In genomic region chr9:131019387-131020239, GRCh38 we compare ENCODE assay signal across 13 cellular contexts. TPM values are rescaled to one million over a fixed set of nuclear protein-coding genes. Genes with fewer than 3 reads are reported as not detected.
A peak's percentile ranks its signal among the peaks of the same experiment; 100 is the strongest.
DNase-seq lines count a peak whose midpoint lies in the region; ATAC-seq and TF ChIP-seq lines count a peak whose summit lies in the region.
"Had no signal": no experiment of that assay in that cellular context is flagged by ENCODE, and none has a peak within 500 bp of the region (broad histone marks: within the 10 kb centered on the region; RNA-seq: fewer than 3 reads in every experiment).

No MANE protein-coding gene starts in this region.

- H3K36me3 Mint-ChIP-seq in activated naive CD8-positive, alpha-beta T cell treated with anti-CD3 and anti-CD28 coated beads, Interleukin-2, amount 50 U/mL, for 24 hours (ENCODE audit: low read depth): no peaks in the 10 kb centered on the region

- no peaks in the 10 kb centered on the region for H3K9me2 ChIP-seq in hepatocyte (replicated peaks; ENCODE audit: insufficient read depth)

- H2AFZ ChIP-seq in hepatocyte: no peak overlapping the region

- no peaks in the 10 kb centered on the region for H3K4me1 Mint-ChIP-seq in activated naive CD8-positive, alpha-beta T cell treated with anti-CD3 and anti-CD28 coated beads, Interleukin-2, amount 50 U/mL, for 24 hours
- H3K4me1 Mint-ChIP-seq: activated B cell treated with CpG ODN at 0.5 μM for 24 hours had no signal

- DNase-seq in GM04504 (ENCODE audit: low read depth) (peak; percentile 71), RPMI7951 (ENCODE audit: low read depth) (peak; percentile 83), hepatocyte (ENCODE audit: low spot score) (peak; percentile 59), testis (peak; percentile 59), NCI-H526 treated with DMSO at 0.1 percent for 48 hours (lab: John Stamatoyannopoulos, UW) (no peak), 8988T (no peak)
- no peak for DNase-seq in activated naive CD8-positive, alpha-beta T cell treated with anti-CD3 and anti-CD28 coated beads, Interleukin-2, amount 50 U/mL, for 24 hours
- DNase-seq: activated B cell treated with CpG ODN at 0.5 μM for 24 hours; Calu3; effector memory CD8-positive, alpha-beta T cell; NCI-H510A; tibial artery had no signal

- no peak overlapping the region for H3K4me3 ChIP-seq in hepatocyte
- no peak overlapping the region for H3K4me3 ChIP-seq in testis
- H3K4me3 ChIP-seq: tibial artery had no signal

- no peaks in the 10 kb centered on the region for H3K79me2 ChIP-seq in hepatocyte

- peaks cover 10% of the 10 kb centered on the region for H3K27me3 Mint-ChIP-seq in activated naive CD8-positive, alpha-beta T cell treated with anti-CD3 and anti-CD28 coated beads, Interleukin-2, amount 50 U/mL, for 24 hours

- H3K27ac ChIP-seq in hepatocyte: peak overlapping the region; percentile 86
- H3K27ac ChIP-seq in testis: peak overlapping the region; percentile 16 to 72

- H3K36me3 ChIP-seq in hepatocyte (replicated peaks; ENCODE audit: insufficient read depth, low read depth) (no peaks in the 10 kb centered on the region), testis (ENCODE audit: low read depth, missing control alignments) (no peaks in the 10 kb centered on the region)
- H3K36me3 ChIP-seq: tibial artery had no signal

- TF ChIP-seq POLR2A in testis (IDR thresholded peaks at IDR 0.05): no peak

- TF ChIP-seq CTCF in hepatocyte (IDR thresholded peaks at IDR 0.05; ENCODE audit: poor library complexity) (no peak), testis (IDR thresholded peaks at IDR 0.05) (no peak)

- intact Hi-C loops in testis (cut with DNase I; ENCODE audit: low total_unique reads): no loop called here

- H3K4me2 ChIP-seq in hepatocyte: no peak overlapping the region

- H3K9me3 Mint-ChIP-seq in activated naive CD8-positive, alpha-beta T cell treated with anti-CD3 and anti-CD28 coated beads, Interleukin-2, amount 50 U/mL, for 24 hours: no peaks in the 10 kb centered on the region
- H3K9me3 Mint-ChIP-seq: activated B cell treated with CpG ODN at 0.5 μM for 24 hours; effector memory CD8-positive, alpha-beta T cell had no signal

- 61% methylated on average over 15 of the region's 15 CpGs for WGBS in hepatocyte (ENCODE audit: low lambda C conversion rate, missing lambda C conversion rate)
- 45 to 60% methylated on average over 13 to 15 of the region's 15 CpGs for WGBS in testis, 2 donors

- peaks cover 7% of the 10 kb centered on the region for H3K27me3 ChIP-seq in hepatocyte
- H3K27me3 ChIP-seq in testis: no peaks in the 10 kb centered on the region

- H3K27ac Mint-ChIP-seq in activated naive CD8-positive, alpha-beta T cell treated with anti-CD3 and anti-CD28 coated beads, Interleukin-2, amount 50 U/mL, for 24 hours: no peak overlapping the region
- H3K27ac Mint-ChIP-seq: activated B cell treated with CpG ODN at 0.5 μM for 24 hours; effector memory CD8-positive, alpha-beta T cell had no signal

- ATAC-seq in GM21825 (IDR thresholded peaks at IDR 0.05; ENCODE audit: unreplicated experiment): no peak
- ATAC-seq in activated naive CD8-positive, alpha-beta T cell treated with anti-CD3 and anti-CD28 coated beads, Interleukin-2, amount 50 U/mL, for 24 hours: no peak
- ATAC-seq: effector memory CD8-positive, alpha-beta T cell had no signal

- H3K9me3 ChIP-seq in hepatocyte (ENCODE audit: low read depth) (no peaks in the 10 kb centered on the region), testis (no peaks in the 10 kb centered on the region)

- H4K20me1 ChIP-seq in hepatocyte (ENCODE audit: insufficient read depth, poor library complexity, severe bottlenecking): no peaks in the 10 kb centered on the region

- H3K4me1 ChIP-seq in hepatocyte (ENCODE audit: insufficient read depth): peaks cover 7% of the 10 kb centered on the region
- H3K4me1 ChIP-seq in testis: peaks cover 20% of the 10 kb centered on the region

- H3K4me3 Mint-ChIP-seq in activated naive CD8-positive, alpha-beta T cell treated with anti-CD3 and anti-CD28 coated beads, Interleukin-2, amount 50 U/mL, for 24 hours: no peak overlapping the region
- H3K4me3 Mint-ChIP-seq: activated B cell treated with CpG ODN at 0.5 μM for 24 hours; effector memory CD8-positive, alpha-beta T cell had no signal

RNA-seq across cellular contexts. Expression of gene LAMC3, which starts 10.6 kb away (rescaled TPM):
- total RNA-seq in RPMI7951 (2014; rRNA removed; shearing (Covaris generic)): 0.20 TPM in 1 of 2 replicates, not detected in the other
- total RNA-seq in hepatocyte: 12.4 and 29.5 TPM in 2 replicates
- polyA plus RNA-seq in hepatocyte: 43.4 and 49.9 TPM in 2 replicates
- total RNA-seq in testis: 100 to 1,000 TPM in 1 of 2 donors, 10 to 100 TPM in 1; 86.3 to 136 TPM
- polyA plus RNA-seq in testis (ENCODE audit: insufficient read depth, low read depth, low replicate concordance): 35.9 TPM
- total RNA-seq: activated B cell treated with CpG ODN at 0.5 μM for 24 hours, Calu3 had no signal

Comparison
In these comparisons a context has a peak if more than half of its experiments do, and no peak if none do; other contexts are left out.
1. DNase-seq: peak in GM04504 (single experiment), RPMI7951 (single experiment), hepatocyte (single experiment) and testis (single experiment); none in activated naive CD8-positive, alpha-beta T cell treated with anti-CD3 and anti-CD28 coated beads, Interleukin-2, amount 50 U/mL, for 24 hours (single experiment), NCI-H526 treated with DMSO at 0.1 percent for 48 hours (single experiment) and 8988T (single experiment).
2. RNA of gene LAMC3, which starts 10.6 kb away (total RNA-seq): 86.3 to 136 TPM in testis and 12.4 to 29.5 TPM in hepatocyte; 0.20 TPM in RPMI7951; every median in the first group is over 10 times any median in the second.